Comparison of ENCODE assay signal across 24 cellular contexts in genomic region chr21:40373760-40374159, GRCh38.
"Had no signal": no experiment of that assay in that cellular context is flagged by ENCODE, and none has a peak within 500 bp of the region (broad histone marks: within the 10 kb centered on the region; RNA-seq: fewer than 3 reads in every experiment).

No MANE protein-coding gene starts in this region.

- DNase-seq: activated B cell treated with CpG ODN at 0.5 μM for 24 hours; activated CD4-positive, alpha-beta memory T cell treated with anti-CD3 and anti-CD28 coated beads for 36 hours; activated CD4-positive, alpha-beta T cell treated with anti-CD3 and anti-CD28 coated beads for 1 hour; activated CD4-positive, alpha-beta T cell treated with anti-CD3 and anti-CD28 coated beads, Interleukin-2, amount 10 ng/mL, durations not matched to agents 7 days and 5 days; activated CD8-positive, alpha-beta memory T cell treated with anti-CD3 and anti-CD28 coated beads for 24 hours; activated effector memory CD4-positive, alpha-beta T cell treated with anti-CD3 and anti-CD28 coated beads, Interleukin-2, amount 50 U/mL, for 16 hours; activated naive CD4-positive, alpha-beta T cell treated with Interleukin-2 at 50 U/mL for 16 hours; activated naive CD8-positive, alpha-beta T cell treated with anti-CD3 and anti-CD28 coated beads, Interleukin-2, amount 50 U/mL, for 24 hours; activated T-cell treated with anti-CD3 and anti-CD28 coated beads, Interleukin-2, amount 50 U/mL, for 4 hours; Karpas-422; NCI-H1105 treated with DMSO at 0.1 percent for 48 hours; NCI-H1436 treated with DMSO at 0.1 percent for 48 hours; NCI-H187; NCI-H524; RPMI8226; T-cell; T-helper 2 cell; T1000 had no signal

- H3K27ac ChIP-seq: breast epithelium, SK-N-MC had no signal

- FAIRE-seq: K562, TTC549 had no signal

- ATAC-seq: activated naive CD4-positive, alpha-beta T cell treated with anti-CD3 and anti-CD28 coated beads, Interleukin-2, amount 50 U/mL, for 72 hours; activated naive CD8-positive, alpha-beta T cell treated with anti-CD3 and anti-CD28 coated beads, Interleukin-2, amount 50 U/mL, for 24 hours; activated T-cell treated with anti-CD3 and anti-CD28 coated beads, Interleukin-2, amount 50 U/mL, for 4 hours; K562; Right ventricle myocardium inferior; T-cell had no signal
